Comparison of ENCODE assay signal across 1 cellular context in the genomic region with DNA sequence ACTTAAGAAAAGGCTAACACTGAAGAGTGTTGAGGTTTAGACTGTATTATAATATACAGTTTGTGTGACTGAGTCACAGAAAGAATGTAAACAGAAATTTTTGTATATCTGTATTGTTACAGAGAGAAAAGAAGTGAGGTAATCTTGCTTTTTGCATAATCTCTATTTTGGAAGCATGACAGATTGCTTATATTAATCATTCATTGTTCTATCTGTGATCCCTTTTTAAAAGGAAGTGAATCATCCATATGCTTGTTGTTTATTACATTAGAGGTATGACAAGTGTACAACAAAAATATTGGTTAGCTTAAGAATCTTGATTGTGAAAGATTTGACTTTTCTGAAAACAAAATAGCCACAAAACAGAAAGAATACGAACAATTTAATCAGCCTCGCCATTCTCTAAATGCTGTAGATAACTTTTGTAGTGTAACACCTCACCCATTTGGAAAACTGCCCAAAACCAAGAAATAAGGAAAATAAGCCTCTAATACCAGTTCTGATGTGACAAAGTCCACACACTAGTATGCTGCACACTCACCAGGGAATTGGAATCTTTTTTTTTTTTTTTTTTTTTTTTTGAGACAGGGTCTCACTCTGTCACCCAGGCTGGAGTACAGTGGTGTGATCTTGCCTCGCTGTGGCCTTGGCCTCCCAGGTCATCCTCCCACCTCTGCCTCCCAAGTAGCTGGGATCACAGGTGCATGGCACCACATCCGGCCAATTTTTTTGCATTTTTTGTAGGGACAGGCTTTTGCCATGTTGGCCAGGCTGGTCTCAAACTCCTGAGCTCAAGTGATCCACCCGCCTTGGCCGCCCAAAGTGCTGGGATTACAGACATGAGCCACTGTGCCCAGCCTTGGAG.
TF ChIP-seq lines count a peak whose summit lies in the region.

No MANE protein-coding gene starts in this region.

TF ChIP-seq in HepG2, 621 proteins besides CTCF, POLR2A, EP300 and RAD21:
- TF ChIP-seq, protein P1, sequence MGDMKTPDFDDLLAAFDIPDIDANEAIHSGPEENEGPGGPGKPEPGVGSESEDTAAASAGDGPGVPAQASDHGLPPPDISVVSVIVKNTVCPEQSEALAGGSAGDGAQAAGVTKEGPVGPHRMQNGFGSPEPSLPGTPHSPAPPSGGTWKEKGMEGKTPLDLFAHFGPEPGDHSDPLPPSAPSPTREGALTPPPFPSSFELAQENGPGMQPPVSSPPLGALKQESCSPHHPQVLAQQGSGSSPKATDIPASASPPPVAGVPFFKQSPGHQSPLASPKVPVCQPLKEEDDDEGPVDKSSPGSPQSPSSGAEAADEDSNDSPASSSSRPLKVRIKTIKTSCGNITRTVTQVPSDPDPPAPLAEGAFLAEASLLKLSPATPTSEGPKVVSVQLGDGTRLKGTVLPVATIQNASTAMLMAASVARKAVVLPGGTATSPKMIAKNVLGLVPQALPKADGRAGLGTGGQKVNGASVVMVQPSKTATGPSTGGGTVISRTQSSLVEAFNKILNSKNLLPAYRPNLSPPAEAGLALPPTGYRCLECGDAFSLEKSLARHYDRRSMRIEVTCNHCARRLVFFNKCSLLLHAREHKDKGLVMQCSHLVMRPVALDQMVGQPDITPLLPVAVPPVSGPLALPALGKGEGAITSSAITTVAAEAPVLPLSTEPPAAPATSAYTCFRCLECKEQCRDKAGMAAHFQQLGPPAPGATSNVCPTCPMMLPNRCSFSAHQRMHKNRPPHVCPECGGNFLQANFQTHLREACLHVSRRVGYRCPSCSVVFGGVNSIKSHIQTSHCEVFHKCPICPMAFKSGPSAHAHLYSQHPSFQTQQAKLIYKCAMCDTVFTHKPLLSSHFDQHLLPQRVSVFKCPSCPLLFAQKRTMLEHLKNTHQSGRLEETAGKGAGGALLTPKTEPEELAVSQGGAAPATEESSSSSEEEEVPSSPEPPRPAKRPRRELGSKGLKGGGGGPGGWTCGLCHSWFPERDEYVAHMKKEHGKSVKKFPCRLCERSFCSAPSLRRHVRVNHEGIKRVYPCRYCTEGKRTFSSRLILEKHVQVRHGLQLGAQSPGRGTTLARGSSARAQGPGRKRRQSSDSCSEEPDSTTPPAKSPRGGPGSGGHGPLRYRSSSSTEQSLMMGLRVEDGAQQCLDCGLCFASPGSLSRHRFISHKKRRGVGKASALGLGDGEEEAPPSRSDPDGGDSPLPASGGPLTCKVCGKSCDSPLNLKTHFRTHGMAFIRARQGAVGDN (CRISPR knock-in tag; IDR thresholded peaks at IDR 0.05): peak; percentile 31
- TF ChIP-seq, protein P2, sequence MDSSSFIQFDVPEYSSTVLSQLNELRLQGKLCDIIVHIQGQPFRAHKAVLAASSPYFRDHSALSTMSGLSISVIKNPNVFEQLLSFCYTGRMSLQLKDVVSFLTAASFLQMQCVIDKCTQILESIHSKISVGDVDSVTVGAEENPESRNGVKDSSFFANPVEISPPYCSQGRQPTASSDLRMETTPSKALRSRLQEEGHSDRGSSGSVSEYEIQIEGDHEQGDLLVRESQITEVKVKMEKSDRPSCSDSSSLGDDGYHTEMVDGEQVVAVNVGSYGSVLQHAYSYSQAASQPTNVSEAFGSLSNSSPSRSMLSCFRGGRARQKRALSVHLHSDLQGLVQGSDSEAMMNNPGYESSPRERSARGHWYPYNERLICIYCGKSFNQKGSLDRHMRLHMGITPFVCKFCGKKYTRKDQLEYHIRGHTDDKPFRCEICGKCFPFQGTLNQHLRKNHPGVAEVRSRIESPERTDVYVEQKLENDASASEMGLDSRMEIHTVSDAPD (CRISPR knock-in tag; IDR thresholded peaks at IDR 0.05): no peak
- TF ChIP-seq NR2F6 (IDR thresholded peaks at IDR 0.05) (no peak), NR2F6 (CRISPR knock-in tag; IDR thresholded peaks at IDR 0.05) (0 out of 2 replicates have a peak, but pooled peaks have one; percentile 27), ZMYM2 (CRISPR knock-in tag; IDR thresholded peaks at IDR 0.05) (0 out of 2 replicates have a peak, but pooled peaks have one; percentile 52), ZNF333 (CRISPR knock-in tag; IDR thresholded peaks at IDR 0.05; ENCODE audit: borderline replicate concordance) (no peak), RARA (CRISPR knock-in tag; IDR thresholded peaks at IDR 0.05) (no peak), NFE2L1 (CRISPR knock-in tag; IDR thresholded peaks at IDR 0.05; ENCODE audit: borderline replicate concordance) (no peak), ZMYM3 (CRISPR knock-in tag; IDR thresholded peaks at IDR 0.05) (0 out of 2 replicates have a peak, but pooled peaks have one; percentile 26), ZNF460 (CRISPR knock-in tag; IDR thresholded peaks at IDR 0.05; ENCODE audit: borderline replicate concordance) (peak; percentile 68), SOX5 (CRISPR knock-in tag; IDR thresholded peaks at IDR 0.05; ENCODE audit: borderline replicate concordance) (0 out of 2 replicates have a peak, but pooled peaks have one; percentile 8)
- TF ChIP-seq, protein P3, sequence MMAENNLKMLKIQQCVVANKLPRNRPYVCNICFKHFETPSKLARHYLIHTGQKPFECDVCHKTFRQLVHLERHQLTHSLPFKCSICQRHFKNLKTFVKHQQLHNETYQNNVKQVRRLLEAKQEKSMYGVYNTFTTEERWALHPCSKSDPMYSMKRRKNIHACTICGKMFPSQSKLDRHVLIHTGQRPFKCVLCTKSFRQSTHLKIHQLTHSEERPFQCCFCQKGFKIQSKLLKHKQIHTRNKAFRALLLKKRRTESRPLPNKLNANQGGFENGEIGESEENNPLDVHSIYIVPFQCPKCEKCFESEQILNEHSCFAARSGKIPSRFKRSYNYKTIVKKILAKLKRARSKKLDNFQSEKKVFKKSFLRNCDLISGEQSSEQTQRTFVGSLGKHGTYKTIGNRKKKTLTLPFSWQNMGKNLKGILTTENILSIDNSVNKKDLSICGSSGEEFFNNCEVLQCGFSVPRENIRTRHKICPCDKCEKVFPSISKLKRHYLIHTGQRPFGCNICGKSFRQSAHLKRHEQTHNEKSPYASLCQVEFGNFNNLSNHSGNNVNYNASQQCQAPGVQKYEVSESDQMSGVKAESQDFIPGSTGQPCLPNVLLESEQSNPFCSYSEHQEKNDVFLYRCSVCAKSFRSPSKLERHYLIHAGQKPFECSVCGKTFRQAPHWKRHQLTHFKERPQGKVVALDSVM (CRISPR knock-in tag; IDR thresholded peaks at IDR 0.05): peak; percentile 79
- TF ChIP-seq, protein P4, sequence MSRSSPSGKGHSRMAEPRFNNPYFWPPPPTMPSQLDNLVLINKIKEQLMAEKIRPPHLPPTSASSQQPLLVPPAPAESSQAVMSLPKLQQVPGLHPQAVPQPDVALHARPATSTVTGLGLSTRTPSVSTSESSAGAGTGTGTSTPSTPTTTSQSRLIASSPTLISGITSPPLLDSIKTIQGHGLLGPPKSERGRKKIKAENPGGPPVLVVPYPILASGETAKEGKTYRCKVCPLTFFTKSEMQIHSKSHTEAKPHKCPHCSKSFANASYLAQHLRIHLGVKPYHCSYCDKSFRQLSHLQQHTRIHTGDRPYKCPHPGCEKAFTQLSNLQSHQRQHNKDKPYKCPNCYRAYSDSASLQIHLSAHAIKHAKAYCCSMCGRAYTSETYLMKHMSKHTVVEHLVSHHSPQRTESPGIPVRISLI (CRISPR knock-in tag; IDR thresholded peaks at IDR 0.05; ENCODE audit: borderline replicate concordance): peak; percentile 71; the same call in 1 of the 2 replicates
TF ChIP-seq in HepG2: peak in this region for 8.
